1 cellular context compared by ENCODE assay signal in genomic region chr11:34928960-34929680, GRCh38.
A peak's percentile ranks its signal among the peaks of the same experiment; 100 is the strongest.
TF ChIP-seq lines count a peak whose summit lies in the region.

No MANE protein-coding gene starts in this region.

TF ChIP-seq in IMR-90, 13 proteins besides CTCF, POLR2A, EP300 and RAD21:
- TF ChIP-seq ELK1 (IDR thresholded peaks at IDR 0.05; ENCODE audit: borderline replicate concordance, low read depth, low read length) = no peak
- TF ChIP-seq MAFK (IDR thresholded peaks at IDR 0.05; ENCODE audit: low read depth, low read length) = peak; percentile 63; the same call in 1 of the 2 replicates
